20 cellular contexts compared by ENCODE assay signal in the genomic region with DNA sequence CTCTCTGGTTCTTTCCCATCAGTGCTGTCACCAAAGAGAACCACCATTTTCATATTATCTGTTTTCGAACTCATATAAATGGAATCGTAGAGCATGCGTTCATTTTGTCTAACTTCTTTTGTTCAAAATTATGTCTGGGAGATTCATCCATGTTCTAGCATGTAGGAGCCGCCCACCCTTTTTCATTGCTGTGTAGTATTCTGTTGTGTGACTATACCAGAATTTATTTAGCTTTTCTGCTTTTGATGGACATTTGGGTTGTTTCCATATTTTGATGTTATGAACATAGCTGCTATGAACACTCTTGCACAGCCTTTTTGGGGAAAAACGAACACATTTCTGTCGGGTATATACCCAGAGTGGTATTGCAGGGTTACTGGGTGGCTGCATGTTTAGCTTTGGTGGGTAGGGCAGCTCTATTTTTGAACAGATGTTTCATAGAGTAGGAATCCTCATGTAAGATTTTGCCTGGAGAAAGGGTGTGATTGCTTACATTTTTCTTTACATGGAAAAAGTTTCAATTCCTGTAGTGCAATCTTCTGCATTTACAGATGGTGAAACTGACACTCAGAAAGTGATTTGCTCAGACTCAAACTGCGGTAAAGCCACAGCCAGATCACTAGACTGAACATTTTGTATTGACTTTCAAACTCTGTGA.
"Had no signal": no experiment of that assay in that cellular context is flagged by ENCODE, and none has a peak within 500 bp of the region (broad histone marks: within the 10 kb centered on the region; RNA-seq: fewer than 3 reads in every experiment).

No MANE protein-coding gene starts in this region.

- H3K4me3 ChIP-seq: heart right ventricle, mucosa of descending colon, prostate gland, right atrium auricular region, tibial nerve, vagina had no signal

- ATAC-seq: activated CD4-positive, CD25-positive, alpha-beta regulatory T cell treated with anti-CD3 and anti-CD28 coated beads, Interleukin-2, amount 50 U/mL, for 24 hours; esophagus mucosa; heart right ventricle; left ventricle myocardium superior; mucosa of descending colon had no signal

- H3K27ac ChIP-seq: heart right ventricle, prostate gland, right atrium auricular region, tibial nerve, vagina had no signal

- H3K4me3 Mint-ChIP-seq: dendritic cell treated with granulocyte-macrophage colony-stimulating factor and Interleukin-4, amounts not matched to agents 40 ng/mL and 50 ng/mL, for 4 days; stimulated activated naive CD8-positive, alpha-beta T cell treated with anti-CD3 and anti-CD28 coated beads, Interleukin-15, Interleukin-2, amounts not matched to agents 100 ng/mL and 50 ng/mL, for 24 hours had no signal

- H3K36me3 Mint-ChIP-seq: naive B cell had no signal

- H3K9me3 ChIP-seq: heart right ventricle, mucosa of descending colon, prostate gland, right atrium auricular region, tibial nerve, vagina had no signal

- H3K4me1 ChIP-seq: heart right ventricle, prostate gland, right atrium auricular region, tibial nerve, vagina had no signal

- H3K27me3 Mint-ChIP-seq: dendritic cell treated with granulocyte-macrophage colony-stimulating factor and Interleukin-4, amounts not matched to agents 40 ng/mL and 50 ng/mL, for 4 days; naive B cell had no signal

- H3K9me3 Mint-ChIP-seq: dendritic cell treated with granulocyte-macrophage colony-stimulating factor and Interleukin-4, amounts not matched to agents 40 ng/mL and 50 ng/mL, for 4 days; stimulated activated naive CD8-positive, alpha-beta T cell treated with anti-CD3 and anti-CD28 coated beads, Interleukin-15, Interleukin-2, amounts not matched to agents 100 ng/mL and 50 ng/mL, for 24 hours had no signal

- H3K36me3 ChIP-seq: heart right ventricle, prostate gland, right atrium auricular region, tibial nerve, vagina had no signal

- DNase-seq: activated CD4-positive, alpha-beta T cell treated with anti-CD3 and anti-CD28 coated beads, Interleukin-2, amount 50 U/mL, for 1 hour; activated CD8-positive, alpha-beta memory T cell treated with anti-CD3 and anti-CD28 coated beads, Interleukin-2, amount 50 U/mL, for 4 hours; activated effector memory CD4-positive, alpha-beta T cell treated with Interleukin-2 at 50 U/mL for 16 hours; activated naive CD4-positive, alpha-beta T cell treated with anti-CD3 and anti-CD28 coated beads, Interleukin-2, amount 50 U/mL, for 16 hours; activated T-cell treated with anti-CD3 and anti-CD28 coated beads, Interleukin-2, amount 50 U/mL, for 48 hours; effector CD8-positive, alpha-beta T cell; heart right ventricle; left ventricle myocardium superior; mesenchymal stem cell; mucosa of descending colon; naive B cell; T-helper 9 cell had no signal

- H3K27me3 ChIP-seq: heart right ventricle, right atrium auricular region, tibial nerve, vagina had no signal
